25 cellular contexts compared by ENCODE assay signal in the genomic region with DNA sequence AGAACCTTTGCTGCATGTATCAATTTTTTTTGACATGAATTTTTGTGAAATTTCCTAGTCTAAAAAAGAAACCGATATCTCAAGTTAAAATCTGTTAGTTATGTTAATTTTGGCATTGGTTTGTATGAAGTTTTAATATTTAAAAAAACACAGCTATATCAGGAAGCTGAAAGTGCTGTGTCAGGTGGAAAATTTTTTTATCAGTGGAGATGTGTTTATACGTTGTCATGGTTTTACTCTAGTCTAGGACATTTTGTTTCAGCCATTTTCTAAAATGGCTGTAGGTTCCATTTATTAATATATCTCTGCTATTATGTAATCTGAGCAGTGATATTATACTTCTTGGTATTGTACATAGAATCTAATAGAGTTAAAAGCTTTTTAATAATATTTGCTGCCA.
"Had no signal": no experiment of that assay in that cellular context is flagged by ENCODE, and none has a peak within 500 bp of the region (broad histone marks: within the 10 kb centered on the region; RNA-seq: fewer than 3 reads in every experiment).

No MANE protein-coding gene starts in this region.

- FAIRE-seq: RCC 7860 had no signal

- H3K9me3 ChIP-seq: adrenal gland, SJSA1 had no signal

- ATAC-seq: activated CD4-positive, alpha-beta T cell treated with anti-CD3 and anti-CD28 coated beads for 36 hours; activated CD8-positive, alpha-beta T cell treated with anti-CD3 and anti-CD28 coated beads for 36 hours; activated T-cell treated with anti-CD3 and anti-CD28 coated beads, Interleukin-2, amount 50 U/mL, for 72 hours; PC-3 had no signal

- H3K27me3 ChIP-seq: adrenal gland, SJSA1 had no signal

- DNase-seq: activated CD4-positive, alpha-beta T cell treated with anti-CD3 and anti-CD28 coated beads for 36 hours; activated CD4-positive, alpha-beta T cell treated with anti-CD3 and anti-CD28 coated beads, Interleukin-2, amount 50 U/mL, for 1 hour; activated CD8-positive, alpha-beta memory T cell treated with anti-CD3 and anti-CD28 coated beads, Interleukin-2, amount 50 U/mL, for 4 hours; activated CD8-positive, alpha-beta T cell treated with anti-CD3 and anti-CD28 coated beads for 36 hours; activated gamma-delta T cell treated with Interleukin-2 at 50 U/mL for 16 hours; activated naive CD4-positive, alpha-beta T cell treated with anti-CD3 and anti-CD28 coated beads, Interleukin-2, amount 10 ng/mL, durations not matched to agents 7 days and 5 days; activated naive CD8-positive, alpha-beta T cell treated with anti-CD3 and anti-CD28 coated beads, Interleukin-2, amount 10 ng/mL, durations not matched to agents 7 days and 5 days; activated T-cell treated with anti-CD3 and anti-CD28 coated beads, Interleukin-2, amount 50 U/mL, for 72 hours; adrenal gland; anterior cingulate cortex; cerebellar nuclear complex; Karpas-422; MM.1S; NCI-H1105; NCI-H1436; NCI-H1694 treated with DMSO at 0.1 percent for 48 hours; NCI-H2029 treated with DMSO at 0.1 percent for 48 hours; NCI-H510A treated with DMSO at 0.1 percent for 48 hours; NCI-H69; NK-92 treated with Interleukin-12 subunit alpha and Interleukin-12 subunit beta, amount 100 ng/mL, for 24 hours; PC-3; SHP77; WERI-Rb-1 had no signal

- H3K4me3 ChIP-seq: adrenal gland, SJSA1 had no signal

- H3K27ac ChIP-seq: adrenal gland, SJSA1, WERI-Rb-1 had no signal

- H3K4me1 ChIP-seq: adrenal gland had no signal
